8 cellular contexts compared by ENCODE assay signal in genomic region chr5:179608131-179608581, GRCh38. TPM values are rescaled to one million over a fixed set of nuclear protein-coding genes. Genes with fewer than 3 reads are reported as not detected.
DNase-seq lines count a peak whose midpoint lies in the region; TF ChIP-seq lines count a peak whose summit lies in the region.

No MANE protein-coding gene starts in this region.

- H3K36me3 Mint-ChIP-seq in activated T-cell treated with anti-CD3 and anti-CD28 coated beads, Interleukin-2, amount 50 U/mL, for 24 hours (ENCODE audit: low read depth): peaks cover 96% of the 10 kb centered on the region
- peaks cover 67% of the 10 kb centered on the region for H3K36me3 Mint-ChIP-seq in activated CD4-positive, alpha-beta memory T cell treated with anti-CD3 and anti-CD28 coated beads, Interleukin-2, amount 10 ng/mL, durations not matched to agents 7 days and 5 days (ENCODE audit: low read depth)

- CTCF ChIA-PET in activated CD4-positive, alpha-beta memory T cell treated with anti-CD3 and anti-CD28 coated beads, Interleukin-2, amount 10 ng/mL, durations not matched to agents 7 days and 5 days (lab: Charles Lee): interaction anchor here (1.0 to 1.8 kb wide), 5 partner anchors 12 to 124 kb away, joined by 3 to 9 read pairs (median 4); partner anchors contain the start of genes HNRNPH1 and MAML1

- H3K27me3 ChIP-seq in suprapubic skin: no peaks in the 10 kb centered on the region

- no peak overlapping the region for H3K4me3 ChIP-seq in suprapubic skin

- DNase-seq in activated T-cell treated with anti-CD3 and anti-CD28 coated beads, Interleukin-2, amount 50 U/mL, for 24 hours: peak; percentile 51
- DNase-seq in activated T-cell treated with anti-CD3 and anti-CD28 coated beads for 4 hours: no peak
- DNase-seq in activated CD4-positive, alpha-beta memory T cell treated with anti-CD3 and anti-CD28 coated beads, Interleukin-2, amount 10 ng/mL, durations not matched to agents 7 days and 5 days: peak; percentile 80
- peak; percentile 43 for DNase-seq in iris pigment epithelial cell (ENCODE audit: low read depth)
- DNase-seq in suprapubic skin (ENCODE audit: low spot score in 2 of 2): peak; percentile 55 to 71
- no peak for DNase-seq in HCEC 1CT
- no peak for DNase-seq in NCI-H524 treated with DMSO at 0.1 percent for 48 hours (lab: John Stamatoyannopoulos, UW)
- DNase-seq in SHP77 (lab: John Stamatoyannopoulos, UW): no peak

- H3K9me3 Mint-ChIP-seq in activated T-cell treated with anti-CD3 and anti-CD28 coated beads, Interleukin-2, amount 50 U/mL, for 24 hours: no peaks in the 10 kb centered on the region
- no peaks in the 10 kb centered on the region for H3K9me3 Mint-ChIP-seq in activated CD4-positive, alpha-beta memory T cell treated with anti-CD3 and anti-CD28 coated beads, Interleukin-2, amount 10 ng/mL, durations not matched to agents 7 days and 5 days

- H3K27ac Mint-ChIP-seq in activated T-cell treated with anti-CD3 and anti-CD28 coated beads, Interleukin-2, amount 50 U/mL, for 24 hours: peak overlapping the region; percentile 86
- peak overlapping the region; percentile 88 for H3K27ac Mint-ChIP-seq in activated CD4-positive, alpha-beta memory T cell treated with anti-CD3 and anti-CD28 coated beads, Interleukin-2, amount 10 ng/mL, durations not matched to agents 7 days and 5 days

- no peak for TF ChIP-seq POLR2A in suprapubic skin (IDR thresholded peaks at IDR 0.05)

- 41% methylated on average over 5 of the region's 5 CpGs for WGBS in suprapubic skin

- TF ChIP-seq EP300 in suprapubic skin (IDR thresholded peaks at IDR 0.05): no peak

- POLR2A ChIA-PET in activated CD4-positive, alpha-beta memory T cell treated with anti-CD3 and anti-CD28 coated beads, Interleukin-2, amount 10 ng/mL, durations not matched to agents 7 days and 5 days (lab: Charles Lee): interaction anchor here (0.8 to 21.4 kb wide), 7 partner anchors 11 to 91 kb away, joined by 3 to 378 read pairs (median 4); partner anchors contain the start of genes HNRNPH1 and RUFY1

- H3K4me1 Mint-ChIP-seq in activated T-cell treated with anti-CD3 and anti-CD28 coated beads, Interleukin-2, amount 50 U/mL, for 24 hours (ENCODE audit: low read depth): peaks cover 39% of the 10 kb centered on the region
- peaks cover 53% of the 10 kb centered on the region for H3K4me1 Mint-ChIP-seq in activated CD4-positive, alpha-beta memory T cell treated with anti-CD3 and anti-CD28 coated beads, Interleukin-2, amount 10 ng/mL, durations not matched to agents 7 days and 5 days

- TF ChIP-seq CTCF in suprapubic skin (IDR thresholded peaks at IDR 0.05): no peak

- peaks cover 73% of the 10 kb centered on the region for H3K36me3 ChIP-seq in suprapubic skin

- no peak overlapping the region for H3K27ac ChIP-seq in suprapubic skin

- no peak overlapping the region for H3K4me3 Mint-ChIP-seq in activated T-cell treated with anti-CD3 and anti-CD28 coated beads, Interleukin-2, amount 50 U/mL, for 24 hours
- H3K4me3 Mint-ChIP-seq in activated CD4-positive, alpha-beta memory T cell treated with anti-CD3 and anti-CD28 coated beads, Interleukin-2, amount 10 ng/mL, durations not matched to agents 7 days and 5 days: no peak overlapping the region

- H3K27me3 Mint-ChIP-seq in activated T-cell treated with anti-CD3 and anti-CD28 coated beads, Interleukin-2, amount 50 U/mL, for 24 hours: no peaks in the 10 kb centered on the region
- no peaks in the 10 kb centered on the region for H3K27me3 Mint-ChIP-seq in activated CD4-positive, alpha-beta memory T cell treated with anti-CD3 and anti-CD28 coated beads, Interleukin-2, amount 10 ng/mL, durations not matched to agents 7 days and 5 days

- H3K9me3 ChIP-seq in suprapubic skin: no peaks in the 10 kb centered on the region

- peaks cover 38% of the 10 kb centered on the region for H3K4me1 ChIP-seq in suprapubic skin

RNA-seq across cellular contexts. Expression of gene HNRNPH1, which starts 15.3 kb away (rescaled TPM):
- total RNA-seq in activated CD4-positive, alpha-beta memory T cell treated with anti-CD3 and anti-CD28 coated beads, Interleukin-2, amount 10 ng/mL, durations not matched to agents 7 days and 5 days: 100 to 1,000 TPM; 675 to 699 TPM
- 100 to 1,000 TPM; 260 to 868 (median 295) TPM for total RNA-seq in suprapubic skin

RNA-seq across cellular contexts. Expression of gene RUFY1, which starts 57.8 kb away (rescaled TPM):
- total RNA-seq in activated CD4-positive, alpha-beta memory T cell treated with anti-CD3 and anti-CD28 coated beads, Interleukin-2, amount 10 ng/mL, durations not matched to agents 7 days and 5 days: 10 to 100 TPM; 36.1 to 39.1 TPM
- total RNA-seq in suprapubic skin: 10 to 100 TPM; 37.8 to 61.3 (median 55.0) TPM

Comparison
In these comparisons a context has a peak if more than half of its experiments do, and no peak if none do; other contexts are left out.
1. DNase-seq: peak in activated T-cell treated with anti-CD3 and anti-CD28 coated beads, Interleukin-2, amount 50 U/mL, for 24 hours (single experiment), activated CD4-positive, alpha-beta memory T cell treated with anti-CD3 and anti-CD28 coated beads, Interleukin-2, amount 10 ng/mL, durations not matched to agents 7 days and 5 days (single experiment), iris pigment epithelial cell (single experiment) and suprapubic skin (2 of 2); none in activated T-cell treated with anti-CD3 and anti-CD28 coated beads for 4 hours (single experiment), HCEC 1CT (single experiment), NCI-H524 treated with DMSO at 0.1 percent for 48 hours (single experiment) and SHP77 (0 of 2).